Comparison of ENCODE assay signal across 13 cellular contexts in the genomic region with DNA sequence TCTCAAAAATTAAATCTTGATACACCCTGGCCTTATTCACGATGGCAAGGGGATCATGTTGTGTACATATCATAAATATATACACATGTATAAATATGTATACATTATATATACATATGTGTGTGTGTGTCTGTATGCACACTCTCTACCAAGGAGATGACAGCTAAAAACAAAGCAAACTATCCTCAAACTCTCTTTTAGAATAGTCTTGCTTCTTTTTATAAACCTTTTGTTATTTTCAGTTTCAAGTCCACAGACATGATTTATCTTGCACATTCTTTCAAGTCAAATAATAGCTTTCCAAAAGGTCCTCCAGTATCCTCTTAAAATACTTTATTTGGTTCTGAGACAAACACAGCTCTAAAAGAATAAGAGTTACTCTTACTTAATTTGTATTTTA.
"Had no signal": no experiment of that assay in that cellular context is flagged by ENCODE, and none has a peak within 500 bp of the region (broad histone marks: within the 10 kb centered on the region; RNA-seq: fewer than 3 reads in every experiment).

No MANE protein-coding gene starts in this region.

- DNase-seq: activated CD4-positive, alpha-beta T cell treated with anti-CD3 and anti-CD28 coated beads, Interleukin-2, amount 50 U/mL, for 4 hours; activated CD4-positive, CD25-positive, alpha-beta regulatory T cell treated with anti-CD3 and anti-CD28 coated beads, Interleukin-2, amount 50 U/mL, for 72 hours; activated CD8-positive, alpha-beta memory T cell treated with anti-CD3 and anti-CD28 coated beads, Interleukin-2, amount 10 ng/mL, durations not matched to agents 7 days and 5 days; activated naive CD4-positive, alpha-beta T cell; activated T-cell treated with anti-CD3 and anti-CD28 coated beads, Interleukin-2, amount 50 U/mL, for 4 hours; aorta; dorsolateral prefrontal cortex; heart right ventricle; mammary epithelial cell; T-helper 9 cell had no signal

- H3K4me3 ChIP-seq: dorsolateral prefrontal cortex, heart right ventricle, skin epidermis, tibial nerve had no signal

- ATAC-seq: activated CD8-positive, alpha-beta memory T cell treated with anti-CD3 and anti-CD28 coated beads, Interleukin-2, amount 10 ng/mL, durations not matched to agents 7 days and 5 days; activated T-cell treated with anti-CD3 and anti-CD28 coated beads, Interleukin-2, amount 50 U/mL, for 4 hours; heart right ventricle; natural killer cell treated with Interleukin-12 subunit alpha and Interleukin-12 subunit beta and Interleukin-15 and Interleukin-18, amount 100 ng/mL, for 72 hours had no signal

- H3K27me3 ChIP-seq: dorsolateral prefrontal cortex, heart right ventricle, tibial nerve had no signal

- H3K9me3 ChIP-seq: heart right ventricle, tibial nerve had no signal

- H3K36me3 ChIP-seq: tibial nerve had no signal

- H3K27ac ChIP-seq: dorsolateral prefrontal cortex, heart right ventricle, skin epidermis, tibial nerve had no signal
